ENCODE assay signal across 8 cellular contexts in the genomic region with DNA sequence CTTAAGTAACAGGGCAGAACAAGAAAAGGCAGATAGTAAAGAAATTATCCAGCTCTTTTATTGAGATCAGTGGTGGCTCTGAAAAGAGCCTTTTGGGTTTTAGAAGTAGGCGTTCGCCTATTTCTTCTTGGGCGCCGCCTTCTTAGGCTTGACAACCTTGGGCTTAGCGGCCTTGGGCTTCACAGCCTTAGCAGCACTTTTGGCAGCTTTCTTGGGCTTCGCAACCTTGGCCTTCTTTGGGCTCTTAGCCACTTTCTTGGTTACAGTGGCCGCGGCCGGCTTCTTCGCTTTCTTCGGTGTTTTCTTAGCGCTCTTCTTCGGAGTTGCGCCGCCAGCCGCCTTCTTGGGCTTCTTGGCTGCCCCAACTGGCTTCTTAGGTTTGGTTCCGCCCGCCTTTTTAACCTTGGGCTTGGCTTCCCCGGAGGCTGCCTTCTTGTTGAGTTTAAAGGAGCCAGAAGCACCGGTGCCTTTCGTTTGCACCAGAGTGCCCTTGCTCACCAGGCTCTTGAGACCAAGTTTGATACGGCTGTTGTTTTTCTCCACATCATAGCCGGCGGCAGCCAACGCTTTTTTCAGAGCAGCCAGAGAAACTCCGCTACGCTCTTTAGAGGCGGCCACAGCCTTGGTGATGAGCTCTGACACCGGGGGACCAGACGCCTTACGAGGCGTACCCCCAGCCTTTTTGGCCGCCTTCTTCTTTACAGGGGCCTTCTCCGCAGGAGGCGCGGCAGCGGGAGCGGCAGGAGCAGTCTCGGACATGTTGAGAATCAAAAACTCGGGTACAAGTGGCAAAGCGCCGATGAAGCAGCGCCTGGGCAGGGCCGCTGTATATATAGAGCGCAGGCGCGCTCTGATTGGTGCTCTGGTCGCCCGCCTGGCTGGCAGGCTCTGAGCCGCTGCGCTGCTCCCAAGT. TPM values are rescaled to one million over a fixed set of nuclear protein-coding genes. Genes with fewer than 3 reads are reported as not detected.
A peak's percentile ranks its signal among the peaks of the same experiment; 100 is the strongest.
DNase-seq lines count a peak whose midpoint lies in the region; ATAC-seq, FAIRE-seq and TF ChIP-seq lines count a peak whose summit lies in the region.

No MANE protein-coding gene starts in this region.

- no peak for TF ChIP-seq RAD21 in A549 (conservative IDR thresholded peaks at IDR 0.05 in 1 of 2, IDR thresholded peaks at IDR 0.05 in 1 of 2)

- H3K4me3 ChIP-seq in A549 (peak overlapping the region; percentile 76), iPS-18c (ENCODE audit: insufficient read depth, low read depth, low read length) (peak overlapping the region; percentile 84), skeletal muscle satellite cell (ENCODE audit: low read length) (peak overlapping the region; percentile 83)

- WGBS in A549 (ENCODE audit: missing lambda C conversion rate) = under 1% methylated on average over 38 of the region's 51 CpGs

- H3K9me3 ChIP-seq in A549 = no peaks in the 10 kb centered on the region
- H3K9me3 ChIP-seq in iPS-18c (ENCODE audit: control insufficient read depth, insufficient read depth, low read length) = no peaks in the 10 kb centered on the region
- H3K9me3 ChIP-seq in skeletal muscle satellite cell (replicated peaks; ENCODE audit: low read length) = no peaks in the 10 kb centered on the region

- H3K36me3 ChIP-seq in skeletal muscle satellite cell (ENCODE audit: insufficient read depth, low read length) = no peaks in the 10 kb centered on the region

- CTCF ChIA-PET in A549 (lab: Yijun Ruan, JAX) = interaction anchor here (0.9 to 1.4 kb wide), 3 partner anchors 8 to 29 kb away, joined by 3 to 4 read pairs (median 3); no protein-coding TSS in a partner anchor

- ATAC-seq in A549 (peak; percentile 81 to 87), GM18858 (IDR thresholded peaks at IDR 0.05; ENCODE audit: unreplicated experiment) (peak; percentile 64), HG03066 (IDR thresholded peaks at IDR 0.05; ENCODE audit: low read depth, unreplicated experiment) (peak; percentile 72)

- TF ChIP-seq EP300 in A549 (IDR thresholded peaks at IDR 0.05) = no peak

- peak overlapping the region; percentile 93 for H3K9ac ChIP-seq in skeletal muscle satellite cell (ENCODE audit: low read depth, low read length)

- FAIRE-seq in A549 (lab: Jason Lieb, UNC) = no peak

- no peak for TF ChIP-seq CTCF in A549 (IDR thresholded peaks at IDR 0.05)

- H3K27me3 ChIP-seq in skeletal muscle satellite cell (ENCODE audit: control insufficient read depth, insufficient read depth, low read length) = no peaks in the 10 kb centered on the region

- H3K4me2 ChIP-seq in A549 = peak overlapping the region; percentile 96
- H3K4me2 ChIP-seq in skeletal muscle satellite cell (ENCODE audit: low read length) = peak overlapping the region; percentile 93

- peak; percentile 93 for TF ChIP-seq POLR2A in A549 (IDR thresholded peaks at IDR 0.05; ENCODE audit: low read length)

- H3K4me1 ChIP-seq in A549 = peaks cover 19% of the 10 kb centered on the region
- peaks cover 18% of the 10 kb centered on the region for H3K4me1 ChIP-seq in skeletal muscle satellite cell (ENCODE audit: control insufficient read depth, insufficient read depth, low read length)

- POLR2A ChIA-PET in A549 (lab: Yijun Ruan, JAX) = interaction anchor here (0.9 to 2.9 kb wide), 11 partner anchors 10 to 103 kb away, joined by 3 to 34 read pairs (median 20); a partner anchor contains a TSS

- in situ Hi-C loops in T47D (cut with HindIII; ENCODE audit: low pct_unique_long_range_greater_than_20kb, low sequenced_read_pairs) = no loop called here

- H3K27ac ChIP-seq in A549 = peak overlapping the region; percentile 95 to 100

- DNase-seq in A549 (ENCODE audit: low read depth in 1 of 2, low spot score in 1 of 2) (peak; percentile 87), NCI-H2107 treated with DMSO at 0.1 percent for 48 hours (lab: John Stamatoyannopoulos, UW; ENCODE audit: unreplicated experiment) (peak; percentile 61), UCSD-AML1 (lab: John Stamatoyannopoulos, UW; ENCODE audit: unreplicated experiment) (peak; percentile 91), T47D (ENCODE audit: low read depth in 1 of 2, low spot score in 1 of 2) (peak; percentile 77 to 95)

TF ChIP-seq in A549, 52 proteins besides CTCF, POLR2A, EP300 and RAD21 (continues in another document):
- no peak for TF ChIP-seq ZNF302 (CRISPR knock-in tag; IDR thresholded peaks at IDR 0.05)
- TF ChIP-seq NR3C1 (IDR thresholded peaks at IDR 0.05) = no peak
- TF ChIP-seq ESRRA (IDR thresholded peaks at IDR 0.05; ENCODE audit: borderline replicate concordance, low read length) = no peak
- no peak for TF ChIP-seq SREBF2 (IDR thresholded peaks at IDR 0.05)
- TF ChIP-seq FOXS1 (CRISPR knock-in tag; IDR thresholded peaks at IDR 0.05) = no peak
- no peak for TF ChIP-seq JUNB (IDR thresholded peaks at IDR 0.05)
- no peak for TF ChIP-seq CEBPB (IDR thresholded peaks at IDR 0.05)
- no peak for TF ChIP-seq CHD4 (IDR thresholded peaks at IDR 0.05; ENCODE audit: borderline replicate concordance)
- TF ChIP-seq TP53 (CRISPR knock-in tag; IDR thresholded peaks at IDR 0.05) = peak; percentile 55; the same call in 1 of the 2 replicates
- TF ChIP-seq CBX8 (IDR thresholded peaks at IDR 0.05) = no peak
- TF ChIP-seq, protein P1, sequence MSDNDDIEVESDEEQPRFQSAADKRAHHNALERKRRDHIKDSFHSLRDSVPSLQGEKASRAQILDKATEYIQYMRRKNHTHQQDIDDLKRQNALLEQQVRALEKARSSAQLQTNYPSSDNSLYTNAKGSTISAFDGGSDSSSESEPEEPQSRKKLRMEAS (IDR thresholded peaks at IDR 0.05) = no peak; the same call in 1 of the 2 replicates
- TF ChIP-seq POLR2AphosphoS2 (conservative IDR thresholded peaks at IDR 0.05; ENCODE audit: low read length) = no peak
- no peak for TF ChIP-seq RNF2 (IDR thresholded peaks at IDR 0.05; ENCODE audit: borderline replicate concordance, low read depth)
- no peak for TF ChIP-seq MAZ (IDR thresholded peaks at IDR 0.05; ENCODE audit: borderline replicate concordance, low read depth, low read length)
- no peak for TF ChIP-seq FOSB (CRISPR knock-in tag; IDR thresholded peaks at IDR 0.05)
- TF ChIP-seq ZC3H11A (IDR thresholded peaks at IDR 0.05) = no peak
- peak; percentile 89 to 100 for TF ChIP-seq JUN (IDR thresholded peaks at IDR 0.05)
- TF ChIP-seq HEYL (CRISPR knock-in tag; IDR thresholded peaks at IDR 0.05) = no peak
- no peak for TF ChIP-seq MAFK (IDR thresholded peaks at IDR 0.05; ENCODE audit: partially characterized antibody)
- no peak for TF ChIP-seq RARB (CRISPR knock-in tag; IDR thresholded peaks at IDR 0.05)
- peak; percentile 60; the same call in 1 of the 2 replicates for TF ChIP-seq GATA3 (IDR thresholded peaks at IDR 0.05; ENCODE audit: borderline replicate concordance)
- TF ChIP-seq HDAC2 (IDR thresholded peaks at IDR 0.05) = no peak
- no peak for TF ChIP-seq FOSL2 (IDR thresholded peaks at IDR 0.05)
- no peak for TF ChIP-seq FOSL2 (CRISPR knock-in tag; IDR thresholded peaks at IDR 0.05)
- no peak for TF ChIP-seq RFX5 (IDR thresholded peaks at IDR 0.05)
- TF ChIP-seq, protein P2, sequence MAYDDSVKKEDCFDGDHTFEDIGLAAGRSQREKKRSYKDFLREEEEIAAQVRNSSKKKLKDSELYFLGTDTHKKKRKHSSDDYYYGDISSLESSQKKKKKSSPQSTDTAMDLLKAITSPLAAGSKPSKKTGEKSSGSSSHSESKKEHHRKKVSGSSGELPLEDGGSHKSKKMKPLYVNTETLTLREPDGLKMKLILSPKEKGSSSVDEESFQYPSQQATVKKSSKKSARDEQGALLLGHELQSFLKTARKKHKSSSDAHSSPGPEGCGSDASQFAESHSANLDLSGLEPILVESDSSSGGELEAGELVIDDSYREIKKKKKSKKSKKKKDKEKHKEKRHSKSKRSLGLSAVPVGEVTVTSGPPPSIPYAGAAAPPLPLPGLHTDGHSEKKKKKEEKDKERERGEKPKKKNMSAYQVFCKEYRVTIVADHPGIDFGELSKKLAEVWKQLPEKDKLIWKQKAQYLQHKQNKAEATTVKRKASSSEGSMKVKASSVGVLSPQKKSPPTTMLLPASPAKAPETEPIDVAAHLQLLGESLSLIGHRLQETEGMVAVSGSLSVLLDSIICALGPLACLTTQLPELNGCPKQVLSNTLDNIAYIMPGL (CRISPR knock-in tag; IDR thresholded peaks at IDR 0.05; ENCODE audit: borderline replicate concordance) = peak; percentile 58; the same call in 1 of the 2 replicates
- no peak for TF ChIP-seq ZFP36 (IDR thresholded peaks at IDR 0.05; ENCODE audit: borderline replicate concordance, partially characterized antibody)

RNA-seq across cellular contexts. Expression of a gene that starts 31.3 kb away (rescaled TPM):
- polyA plus RNA-seq in A549 (2011; rRNA removed) (31.7 and 35.9 TPM in 2 replicates), A549 (2017; fragmentation: RNase III; extraction: RNeasy Plus Mini Kit Qiagen cat#74134 plus additional on column Dnase treatment) (15.5 to 19.9 TPM (median 18.1 TPM) in 3 replicates)
- polyA plus RNA-seq in A549 (2012; cell fraction: cytosol; rRNA removed) = 14.3 and 14.8 TPM in 2 replicates
- 16.5 and 16.8 TPM in 2 replicates for polyA plus RNA-seq in A549 (2012; cell fraction: nucleus; rRNA removed)
- 25.1 and 35.6 TPM in 2 replicates for polyA minus RNA-seq in A549 (2011; rRNA and poly(A)+ RNA removed)
- total RNA-seq in skeletal muscle satellite cell (2012; rRNA removed) = 8.5 and 13.9 TPM in 2 replicates

Comparison
In these comparisons a context has a peak if more than half of its experiments do, and no peak if none do; other contexts are left out.
1. Peak in every context shown above with its lines: DNase-seq, ATAC-seq, H3K4me3 ChIP-seq and H3K27ac ChIP-seq.